In the genomic region with DNA sequence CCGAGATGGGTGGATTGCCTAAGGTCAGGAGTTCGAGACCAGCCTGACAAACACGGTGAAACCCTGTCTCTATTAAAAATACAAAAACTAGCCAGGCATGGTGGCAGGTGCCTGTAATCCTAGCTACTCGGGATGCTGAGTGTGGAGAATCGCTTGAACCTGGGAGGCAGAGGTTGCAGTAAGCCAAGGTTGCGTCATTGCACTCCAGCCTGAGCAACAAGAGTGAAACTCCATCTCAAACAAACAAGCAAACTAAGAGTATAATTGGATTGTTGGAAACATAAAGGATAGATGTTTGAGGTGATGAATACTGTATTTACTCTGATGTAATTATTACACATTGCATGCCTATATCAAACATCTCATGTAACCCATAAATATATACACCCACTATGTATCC, we compare ENCODE assay signal across 7 cellular contexts. TPM values are rescaled to one million over a fixed set of nuclear protein-coding genes. Genes with fewer than 3 reads are reported as not detected.
A peak's percentile ranks its signal among the peaks of the same experiment; 100 is the strongest.
DNase-seq lines count a peak whose midpoint lies in the region; ATAC-seq and TF ChIP-seq lines count a peak whose summit lies in the region.
"Not testable (repeated sequence)": the region's sequence is repeated elsewhere in the genome, so short reads cannot be mapped to it uniquely, and the experiment has no call there.

No MANE protein-coding gene starts in this region.

- not testable (repeated sequence) for H3K9me3 Mint-ChIP-seq in GM23338

- peaks cover 45% of the 10 kb centered on the region for H3K4me1 ChIP-seq in GM23338 (ENCODE audit: insufficient read depth)

- peaks cover 21% of the 10 kb centered on the region for H3K27me3 Mint-ChIP-seq in GM23338 (ENCODE audit: insufficient read depth, low read depth, poor library complexity)

- H3K27ac Mint-ChIP-seq in GM23338: not testable (repeated sequence)

- not testable (repeated sequence) for H3K27me3 ChIP-seq in GM23338 (ENCODE audit: insufficient read depth)

- not testable (repeated sequence) for H3K4me3 Mint-ChIP-seq in GM23338

- not testable (repeated sequence) for H3K36me3 ChIP-seq in GM23338 (ENCODE audit: insufficient read depth)

- H3K9me2 ChIP-seq in GM23338 (ENCODE audit: insufficient read depth): not testable (repeated sequence)

- DNase-seq in COLO668 (lab: John Stamatoyannopoulos, UW; ENCODE audit: unreplicated experiment): peak; percentile 87
- not testable (repeated sequence) for DNase-seq in GM23338 (ENCODE audit: low spot score); left lobe of liver (ENCODE audit: low spot score)
- DNase-seq in NCI-H2029 (lab: John Stamatoyannopoulos, UW): peak; percentile 46
- DNase-seq in NCI-H2107 treated with DMSO at 0.1 percent for 48 hours (lab: John Stamatoyannopoulos, UW; ENCODE audit: unreplicated experiment): peak; percentile 57
- DNase-seq in NCI-H2196 treated with DMSO at 0.1 percent for 48 hours (lab: John Stamatoyannopoulos, UW; ENCODE audit: unreplicated experiment): peak; percentile 48
- peak; percentile 46 for DNase-seq in NCI-H748 (lab: John Stamatoyannopoulos, UW; ENCODE audit: unreplicated experiment)

- not testable (repeated sequence) for H3K79me2 ChIP-seq in GM23338 (replicated peaks; ENCODE audit: insufficient read depth)

- ATAC-seq in GM23338: not testable (repeated sequence)
- ATAC-seq in left lobe of liver: peak; percentile 44

- H4K20me1 ChIP-seq in GM23338 (replicated peaks; ENCODE audit: insufficient read depth): not testable (repeated sequence)

- H3K4me3 ChIP-seq in GM23338: not testable (repeated sequence)

- H3F3A ChIP-seq in GM23338 (replicated peaks; ENCODE audit: low read depth): peaks cover 14% of the 10 kb centered on the region; the same call in 1 of the 2 replicates

- H3K4me1 Mint-ChIP-seq in GM23338: peaks cover 53% of the 10 kb centered on the region

- H2AFZ ChIP-seq in GM23338: not testable (repeated sequence)

- H3K36me3 Mint-ChIP-seq in GM23338 (ENCODE audit: low read depth): peaks cover 24% of the 10 kb centered on the region

- H3K27ac ChIP-seq in GM23338 (ENCODE audit: low read depth): peak overlapping the region; percentile 24

- H3K4me2 ChIP-seq in GM23338: not testable (repeated sequence)

- TF ChIP-seq CTCF in GM23338 (conservative IDR thresholded peaks at IDR 0.05; ENCODE audit: low read depth in 2 of 2): not testable (repeated sequence)

RNA-seq across cellular contexts. Expression of a gene that starts 9.0 kb away (rescaled TPM):
- 143 and 200 TPM in 2 replicates for total RNA-seq in GM23338 (2014; rRNA removed; shearing (Covaris generic))
- 114 and 121 TPM in 2 replicates for polyA plus RNA-seq in GM23338 (2016; fragmentation: Nextera tagmentation; extraction: Ambion mirVana)
- 63.4 TPM for total RNA-seq in left lobe of liver

RNA-seq across cellular contexts. Expression of a gene that starts 58.5 kb away (rescaled TPM):
- 28.9 and 29.6 TPM in 2 replicates for total RNA-seq in GM23338 (2014; rRNA removed; shearing (Covaris generic))
- 23.5 and 24.6 TPM in 2 replicates for polyA plus RNA-seq in GM23338 (2016; fragmentation: Nextera tagmentation; extraction: Ambion mirVana)
- total RNA-seq in left lobe of liver: 10.2 TPM

RNA-seq across cellular contexts. Expression of a gene that starts 59.0 kb away (rescaled TPM):
- 237 and 244 TPM in 2 replicates for total RNA-seq in GM23338 (2014; rRNA removed; shearing (Covaris generic))
- 46.7 and 55.3 TPM in 2 replicates for polyA plus RNA-seq in GM23338 (2016; fragmentation: Nextera tagmentation; extraction: Ambion mirVana)
- total RNA-seq in left lobe of liver: 103 TPM
